In genomic region chr19:8086849-8087248, GRCh38 we compare ENCODE assay signal across 42 cellular contexts. TPM values are rescaled to one million over a fixed set of nuclear protein-coding genes. Genes with fewer than 3 reads are reported as not detected.
"Had no signal": no experiment of that assay in that cellular context is flagged by ENCODE, and none has a peak within 500 bp of the region (broad histone marks: within the 10 kb centered on the region; RNA-seq: fewer than 3 reads in every experiment).

No MANE protein-coding gene starts in this region.

- ATAC-seq: activated CD4-positive, alpha-beta T cell treated with anti-CD3 and anti-CD28 coated beads for 36 hours; activated CD8-positive, alpha-beta memory T cell treated with anti-CD3 and anti-CD28 coated beads, Interleukin-2, amount 10 ng/mL, durations not matched to agents 7 days and 5 days; activated CD8-positive, alpha-beta T cell treated with anti-CD3 and anti-CD28 coated beads, Interleukin-2, amount 10 ng/mL, durations not matched to agents 7 days and 5 days; activated naive CD8-positive, alpha-beta T cell treated with anti-CD3 and anti-CD28 coated beads, Interleukin-2, amount 50 U/mL, for 24 hours; body of pancreas; gastroesophageal sphincter; T-helper 17 cell had no signal

- H3K36me3 ChIP-seq: adrenal gland, cardiac muscle cell, colonic mucosa, esophagus squamous epithelium, gastroesophageal sphincter, heart right ventricle had no signal

- H3K4me3 ChIP-seq: adrenal gland, body of pancreas, cardiac muscle cell, colonic mucosa, esophagus squamous epithelium, gastroesophageal sphincter, heart right ventricle had no signal

- H3K27me3 ChIP-seq: adrenal gland, body of pancreas, cardiac muscle cell, colonic mucosa had no signal

- H3K36me3 Mint-ChIP-seq: activated CD4-positive, alpha-beta memory T cell treated with anti-CD3 and anti-CD28 coated beads for 36 hours; activated CD8-positive, alpha-beta memory T cell treated with anti-CD3 and anti-CD28 coated beads, Interleukin-2, amount 10 ng/mL, durations not matched to agents 7 days and 5 days; activated naive CD4-positive, alpha-beta T cell treated with anti-CD3 and anti-CD28 coated beads, Interleukin-2, amount 50 U/mL, for 24 hours; activated naive CD8-positive, alpha-beta T cell treated with anti-CD3 and anti-CD28 coated beads for 36 hours had no signal

- H3K4me1 Mint-ChIP-seq: activated CD4-positive, alpha-beta T cell treated with anti-CD3 and anti-CD28 coated beads for 36 hours; activated CD8-positive, alpha-beta memory T cell treated with anti-CD3 and anti-CD28 coated beads, Interleukin-2, amount 10 ng/mL, durations not matched to agents 7 days and 5 days; activated naive CD4-positive, alpha-beta T cell treated with anti-CD3 and anti-CD28 coated beads, Interleukin-2, amount 50 U/mL, for 24 hours; activated naive CD8-positive, alpha-beta T cell treated with anti-CD3 and anti-CD28 coated beads for 36 hours; activated naive CD8-positive, alpha-beta T cell treated with anti-CD3 and anti-CD28 coated beads, Interleukin-2, amount 50 U/mL, for 24 hours; T-helper 17 cell had no signal

- H3K9me3 ChIP-seq: adrenal gland, body of pancreas, colonic mucosa, esophagus squamous epithelium had no signal

- H3K4me3 Mint-ChIP-seq: activated CD4-positive, alpha-beta memory T cell treated with anti-CD3 and anti-CD28 coated beads for 36 hours; activated CD4-positive, alpha-beta T cell treated with anti-CD3 and anti-CD28 coated beads for 36 hours; activated CD4-positive, alpha-beta T cell treated with anti-CD3 and anti-CD28 coated beads, Interleukin-2, amount 10 ng/mL, durations not matched to agents 24 days and 14 days; activated CD8-positive, alpha-beta memory T cell treated with anti-CD3 and anti-CD28 coated beads, Interleukin-2, amount 10 ng/mL, durations not matched to agents 7 days and 5 days; activated CD8-positive, alpha-beta T cell treated with anti-CD3 and anti-CD28 coated beads, Interleukin-2, amount 10 ng/mL, durations not matched to agents 7 days and 5 days; activated naive CD4-positive, alpha-beta T cell treated with anti-CD3 and anti-CD28 coated beads for 36 hours; activated naive CD4-positive, alpha-beta T cell treated with anti-CD3 and anti-CD28 coated beads, Interleukin-2, amount 50 U/mL, for 24 hours; activated naive CD8-positive, alpha-beta T cell treated with anti-CD3 and anti-CD28 coated beads for 36 hours; activated naive CD8-positive, alpha-beta T cell treated with anti-CD3 and anti-CD28 coated beads, Interleukin-2, amount 50 U/mL, for 24 hours; activated T-helper 1 cell treated with anti-CD3 and anti-CD28 coated beads, Interleukin-12 subunit alpha, Interleukin-12 subunit beta, Interleukin-2, Interleukin-4 antibody, amounts not matched to agents 30 ng/mL and 10 ng/mL and 1 ng/mL, durations not matched to agents 14 hours and 24 hours and 36 hours; T-helper 17 cell; T-helper 2 cell treated with Interferon-gamma antibody and Interleukin-4, amounts not matched to agents 5 μg/mL and 100 μg/mL, for 36 hours had no signal

- H3K4me1 ChIP-seq: adrenal gland, body of pancreas, colonic mucosa, esophagus squamous epithelium, gastroesophageal sphincter, heart right ventricle had no signal

- H3K9me3 Mint-ChIP-seq: activated CD4-positive, alpha-beta memory T cell treated with anti-CD3 and anti-CD28 coated beads for 36 hours; activated naive CD4-positive, alpha-beta T cell treated with anti-CD3 and anti-CD28 coated beads, Interleukin-2, amount 50 U/mL, for 24 hours; activated naive CD8-positive, alpha-beta T cell treated with anti-CD3 and anti-CD28 coated beads for 36 hours; activated naive CD8-positive, alpha-beta T cell treated with anti-CD3 and anti-CD28 coated beads, Interleukin-2, amount 50 U/mL, for 24 hours had no signal

- FAIRE-seq: endometrium, endothelial cell of umbilical vein had no signal

- DNase-seq: activated CD4-positive, alpha-beta memory T cell treated with anti-CD3 and anti-CD28 coated beads for 36 hours; activated CD4-positive, alpha-beta T cell treated with anti-CD3 and anti-CD28 coated beads for 36 hours; activated CD4-positive, alpha-beta T cell treated with anti-CD3 and anti-CD28 coated beads, Interleukin-2, amount 10 ng/mL, durations not matched to agents 24 days and 14 days; activated CD4-positive, CD25-positive, alpha-beta regulatory T cell; activated CD4-positive, CD25-positive, alpha-beta regulatory T cell treated with anti-CD3 and anti-CD28 coated beads, Interleukin-2, amount 50 U/mL, for 72 hours; activated CD8-positive, alpha-beta memory T cell treated with anti-CD3 and anti-CD28 coated beads, Interleukin-2, amount 10 ng/mL, durations not matched to agents 7 days and 5 days; activated CD8-positive, alpha-beta memory T cell treated with anti-CD3 and anti-CD28 coated beads, Interleukin-2, amount 50 U/mL, for 4 hours; activated CD8-positive, alpha-beta T cell treated with anti-CD3 and anti-CD28 coated beads, Interleukin-2, amount 10 ng/mL, durations not matched to agents 7 days and 5 days; activated effector memory CD4-positive, alpha-beta T cell treated with anti-CD3 and anti-CD28 coated beads, Interleukin-2, amount 50 U/mL, for 16 hours; activated naive CD4-positive, alpha-beta T cell treated with anti-CD3 and anti-CD28 coated beads for 36 hours; activated naive CD8-positive, alpha-beta T cell treated with anti-CD3 and anti-CD28 coated beads for 36 hours; activated naive CD8-positive, alpha-beta T cell treated with anti-CD3 and anti-CD28 coated beads, Interleukin-2, amount 50 U/mL, for 24 hours; activated T-cell treated with anti-CD3 and anti-CD28 coated beads, Interleukin-2, amount 50 U/mL, for 1 hour; activated T-cell treated with anti-CD3 and anti-CD28 coated beads, Interleukin-2, amount 50 U/mL, for 48 hours; adrenal gland; amygdala; aorta; body of pancreas; central memory CD4-positive, alpha-beta T cell; cerebellar nuclear complex; colonic mucosa; effector CD8-positive, alpha-beta T cell; esophagus squamous epithelium; foreskin melanocyte; heart right ventricle; T-helper 17 cell; T1000; WERI-Rb-1 had no signal

- H3K27ac ChIP-seq: adrenal gland, body of pancreas, cardiac muscle cell, colonic mucosa, epithelial cell of prostate, esophagus squamous epithelium, gastroesophageal sphincter, heart right ventricle, WERI-Rb-1 had no signal

- H3K27ac Mint-ChIP-seq: activated CD4-positive, alpha-beta memory T cell treated with anti-CD3 and anti-CD28 coated beads for 36 hours; activated CD4-positive, alpha-beta T cell treated with anti-CD3 and anti-CD28 coated beads for 36 hours; activated CD4-positive, alpha-beta T cell treated with anti-CD3 and anti-CD28 coated beads, Interleukin-2, amount 10 ng/mL, durations not matched to agents 24 days and 14 days; activated CD8-positive, alpha-beta memory T cell treated with anti-CD3 and anti-CD28 coated beads, Interleukin-2, amount 10 ng/mL, durations not matched to agents 7 days and 5 days; activated CD8-positive, alpha-beta T cell treated with anti-CD3 and anti-CD28 coated beads, Interleukin-2, amount 10 ng/mL, durations not matched to agents 7 days and 5 days; activated naive CD4-positive, alpha-beta T cell treated with anti-CD3 and anti-CD28 coated beads for 36 hours; activated naive CD4-positive, alpha-beta T cell treated with anti-CD3 and anti-CD28 coated beads, Interleukin-2, amount 50 U/mL, for 24 hours; activated naive CD8-positive, alpha-beta T cell treated with anti-CD3 and anti-CD28 coated beads for 36 hours; activated naive CD8-positive, alpha-beta T cell treated with anti-CD3 and anti-CD28 coated beads, Interleukin-2, amount 50 U/mL, for 24 hours; activated T-helper 1 cell treated with anti-CD3 and anti-CD28 coated beads, Interleukin-12 subunit alpha, Interleukin-12 subunit beta, Interleukin-2, Interleukin-4 antibody, amounts not matched to agents 30 ng/mL and 10 ng/mL and 1 ng/mL, durations not matched to agents 14 hours and 24 hours and 36 hours; activated T-helper 2 cell treated with anti-CD3 and anti-CD28 coated beads, Interferon-gamma antibody, Interleukin-2, Interleukin-4, amounts not matched to agents 10 μg/mL and 5 μg/mL and 100 μg/mL, durations not matched to agents 14 hours and 24 hours and 36 hours; T-helper 17 cell; T-helper 2 cell treated with Interferon-gamma antibody and Interleukin-4, amounts not matched to agents 5 μg/mL and 100 μg/mL, for 36 hours had no signal

- H3K27me3 Mint-ChIP-seq: activated CD4-positive, alpha-beta T cell treated with anti-CD3 and anti-CD28 coated beads, Interleukin-2, amount 10 ng/mL, durations not matched to agents 24 days and 14 days; activated CD8-positive, alpha-beta memory T cell treated with anti-CD3 and anti-CD28 coated beads, Interleukin-2, amount 10 ng/mL, durations not matched to agents 7 days and 5 days; activated naive CD8-positive, alpha-beta T cell treated with anti-CD3 and anti-CD28 coated beads for 36 hours had no signal

RNA-seq across cellular contexts. Expression of gene CCL25, which starts 34.3 kb away (rescaled TPM):
- total RNA-seq: activated CD4-positive, alpha-beta memory T cell treated with anti-CD3 and anti-CD28 coated beads for 36 hours; activated CD4-positive, alpha-beta T cell treated with anti-CD3 and anti-CD28 coated beads, Interleukin-2, amount 10 ng/mL, durations not matched to agents 24 days and 14 days; activated CD8-positive, alpha-beta memory T cell treated with anti-CD3 and anti-CD28 coated beads for 36 hours; activated CD8-positive, alpha-beta memory T cell treated with anti-CD3 and anti-CD28 coated beads, Interleukin-2, amount 10 ng/mL, durations not matched to agents 7 days and 5 days; activated naive CD4-positive, alpha-beta T cell treated with anti-CD3 and anti-CD28 coated beads for 36 hours; activated T-helper 1 cell treated with anti-CD3 and anti-CD28 coated beads, Interleukin-12 subunit alpha, Interleukin-12 subunit beta, Interleukin-2, Interleukin-4 antibody, amounts not matched to agents 30 ng/mL and 10 ng/mL and 1 ng/mL, durations not matched to agents 14 hours and 24 hours and 36 hours; activated T-helper 2 cell treated with anti-CD3 and anti-CD28 coated beads, Interferon-gamma antibody, Interleukin-2, Interleukin-4, amounts not matched to agents 10 μg/mL and 5 μg/mL and 100 μg/mL, durations not matched to agents 14 hours and 24 hours and 36 hours; aorta; body of pancreas; cardiac muscle cell; colonic mucosa; dermis microvascular lymphatic vessel endothelial cell; endothelial cell of umbilical vein; esophagus squamous epithelium; fibroblast of lung; fibroblast of villous mesenchyme; gastroesophageal sphincter; glomerular endothelial cell; heart right ventricle; T-helper 17 cell had no signal
- polyA plus RNA-seq: adrenal gland, cardiac muscle cell, endothelial cell of umbilical vein, fibroblast of lung, heart right ventricle had no signal
